In genomic region chr1:79667848-79668696, GRCh38 we compare ENCODE assay signal across 12 cellular contexts.
DNase-seq lines count a peak whose midpoint lies in the region; ATAC-seq lines count a peak whose summit lies in the region.
"Had no signal": no experiment of that assay in that cellular context is flagged by ENCODE, and none has a peak within 500 bp of the region (broad histone marks: within the 10 kb centered on the region; RNA-seq: fewer than 3 reads in every experiment).

No MANE protein-coding gene starts in this region.

- peak; percentile 95 for ATAC-seq in HG02642 (IDR thresholded peaks at IDR 0.05; ENCODE audit: poor library complexity, unreplicated experiment)
- ATAC-seq in HG03442 (IDR thresholded peaks at IDR 0.05; ENCODE audit: unreplicated experiment): peak; percentile 81
- no peak for ATAC-seq in stimulated activated naive CD8-positive, alpha-beta T cell treated with anti-CD3 and anti-CD28 coated beads, Interleukin-15, Interleukin-2, amounts not matched to agents 100 U/mL and 50 U/mL, for 24 hours

- DNase-seq in SKM-1 treated with dmso at 0.1 percent for 144 hours (lab: John Stamatoyannopoulos, UW; ENCODE audit: unreplicated experiment) (peak; percentile 10), SKM-1 (lab: John Stamatoyannopoulos, UW; ENCODE audit: unreplicated experiment) (no peak), NCI-H774 (lab: John Stamatoyannopoulos, UW) (no peak), HuH-7 (ENCODE audit: low spot score) (no peak), NCI-H187 (lab: John Stamatoyannopoulos, UW) (no peak)
- no peak for DNase-seq in stimulated activated naive CD8-positive, alpha-beta T cell treated with anti-CD3 and anti-CD28 coated beads, Interleukin-15, Interleukin-2, amounts not matched to agents 100 U/mL and 50 U/mL, for 24 hours
- DNase-seq: amniotic stem cell, H7, hypothalamus, NCI-H748 treated with DMSO at 0.1 percent for 48 hours had no signal
